In the genomic region with DNA sequence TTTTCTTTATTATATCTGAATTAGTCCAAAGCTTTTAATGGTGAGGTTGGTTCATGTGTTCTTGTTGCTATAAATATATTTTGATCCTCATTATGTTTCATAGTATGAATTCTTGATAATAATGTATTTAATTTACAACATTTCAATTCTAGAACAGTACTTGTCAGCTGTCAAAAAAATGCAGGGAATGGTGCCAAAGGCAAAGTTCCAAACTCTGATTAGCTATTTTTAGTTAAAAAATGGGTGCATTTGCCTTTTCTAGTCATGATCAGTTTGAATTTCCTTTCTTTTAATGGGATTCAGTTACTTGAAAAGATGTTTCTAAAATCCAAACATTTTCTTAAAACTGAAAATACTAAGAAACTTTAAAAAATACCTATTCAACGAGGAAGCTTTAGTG, we compare ENCODE assay signal across 21 cellular contexts. TPM values are rescaled to one million over a fixed set of nuclear protein-coding genes. Genes with fewer than 3 reads are reported as not detected.
DNase-seq lines count a peak whose midpoint lies in the region; ATAC-seq and TF ChIP-seq lines count a peak whose summit lies in the region.
"Had no signal": no experiment of that assay in that cellular context is flagged by ENCODE, and none has a peak within 500 bp of the region (broad histone marks: within the 10 kb centered on the region; RNA-seq: fewer than 3 reads in every experiment).

No MANE protein-coding gene starts in this region.

- H4K91ac ChIP-seq in mesenchymal stem cell (ENCODE audit: low read length): no peak overlapping the region

- no peaks in the 10 kb centered on the region for H3K27me3 ChIP-seq in mesenchymal stem cell (ENCODE audit: control insufficient read depth in 1 of 2, insufficient read depth in 1 of 2, low read length in 2 of 2)

- H3K9me3 ChIP-seq in mesenchymal stem cell (ENCODE audit: control insufficient read depth, low read length): no peaks in the 10 kb centered on the region

- no peak overlapping the region for H3K27ac ChIP-seq in mesenchymal stem cell (ENCODE audit: low read length, poor library complexity, severe bottlenecking)

- no peak overlapping the region for H4K8ac ChIP-seq in mesenchymal stem cell (ENCODE audit: low read length)

- H2BK120ac ChIP-seq in mesenchymal stem cell (ENCODE audit: low read depth, low read length): no peak overlapping the region

- no peak overlapping the region for H3K14ac ChIP-seq in mesenchymal stem cell (ENCODE audit: low read length in 2 of 2)

- H2BK15ac ChIP-seq in mesenchymal stem cell (ENCODE audit: low read depth, poor library complexity, severe bottlenecking): no peak overlapping the region

- H2AK5ac ChIP-seq in mesenchymal stem cell (ENCODE audit: low read length, severe bottlenecking): no peak overlapping the region

- H2AFZ ChIP-seq in mesenchymal stem cell (ENCODE audit: low read depth, low read length): no peak overlapping the region

- no peaks in the 10 kb centered on the region for H3K9me3 Mint-ChIP-seq in chondrocyte (ENCODE audit: low read depth)
- H3K9me3 Mint-ChIP-seq in effector memory CD8-positive, alpha-beta T cell: no peaks in the 10 kb centered on the region
- H3K9me3 Mint-ChIP-seq: CD4-positive, alpha-beta T cell had no signal

- H3K36me3 ChIP-seq in mesenchymal stem cell (ENCODE audit: control insufficient read depth in 1 of 2, insufficient read depth in 2 of 2, low read depth in 1 of 2, low read length in 2 of 2): peaks cover 0 to 27% of the 10 kb centered on the region in 2 experiments

- H3K27ac Mint-ChIP-seq in chondrocyte (ENCODE audit: unreplicated experiment): peak overlapping the region; percentile 80
- H3K27ac Mint-ChIP-seq in effector memory CD8-positive, alpha-beta T cell: no peak overlapping the region
- H3K27ac Mint-ChIP-seq: B cell; CD4-positive, alpha-beta T cell had no signal

- H2BK12ac ChIP-seq in mesenchymal stem cell (ENCODE audit: low read length in 2 of 2): no peak overlapping the region

- ATAC-seq in effector memory CD8-positive, alpha-beta T cell (replicated peaks): no peak
- ATAC-seq: GM12878 had no signal

- H2BK5ac ChIP-seq in mesenchymal stem cell (ENCODE audit: low read depth, low read length, poor library complexity, severe bottlenecking): no peak overlapping the region

- no peak overlapping the region for H3K4me2 ChIP-seq in mesenchymal stem cell (ENCODE audit: low read length, poor library complexity, severe bottlenecking)

- H3K4me1 ChIP-seq in mesenchymal stem cell (ENCODE audit: control insufficient read depth, insufficient read depth, low read depth, low read length): peaks cover 3% of the 10 kb centered on the region

- H3K23ac ChIP-seq in mesenchymal stem cell (ENCODE audit: low read length in 2 of 2): no peak overlapping the region

- no peak overlapping the region for H3K4me3 ChIP-seq in mesenchymal stem cell (ENCODE audit: insufficient read depth in 1 of 2, low read depth in 1 of 2, low read length in 2 of 2)
- H3K4me3 ChIP-seq: GM12878 had no signal

- H3K36me3 Mint-ChIP-seq in chondrocyte (ENCODE audit: low read depth): peaks cover 2% of the 10 kb centered on the region
- peaks cover 5% of the 10 kb centered on the region for H3K36me3 Mint-ChIP-seq in effector memory CD8-positive, alpha-beta T cell (ENCODE audit: insufficient read depth)

- TF ChIP-seq CTCF in chondrocyte (IDR thresholded peaks at IDR 0.05): no peak

- WGBS in mesenchymal stem cell: no CpG with 5 or more reads among the region's 1 CpG

- H3K18ac ChIP-seq in mesenchymal stem cell (ENCODE audit: low read depth in 1 of 2, low read length in 2 of 2): no peak overlapping the region

- no peak overlapping the region for H3K9ac ChIP-seq in mesenchymal stem cell (ENCODE audit: low read length)

- no peak overlapping the region for H3K4me3 Mint-ChIP-seq in chondrocyte (ENCODE audit: unreplicated experiment)
- no peak overlapping the region for H3K4me3 Mint-ChIP-seq in effector memory CD8-positive, alpha-beta T cell
- H3K4me3 Mint-ChIP-seq: B cell; CD4-positive, alpha-beta T cell had no signal

- peaks cover 41% of the 10 kb centered on the region for H3K4me1 Mint-ChIP-seq in chondrocyte (ENCODE audit: low read depth)
- H3K4me1 Mint-ChIP-seq in effector memory CD8-positive, alpha-beta T cell (ENCODE audit: low read depth in 2 of 2): peaks cover 10 to 18% of the 10 kb centered on the region in 2 donors

- H3K27me3 Mint-ChIP-seq in chondrocyte (ENCODE audit: low read depth): no peaks in the 10 kb centered on the region
- H3K27me3 Mint-ChIP-seq in effector memory CD8-positive, alpha-beta T cell: no peaks in the 10 kb centered on the region
- H3K27me3 Mint-ChIP-seq: B cell; CD4-positive, alpha-beta T cell had no signal

- no peak overlapping the region for H3K4ac ChIP-seq in mesenchymal stem cell (ENCODE audit: low read depth in 1 of 2, low read length in 2 of 2)

- H3K79me1 ChIP-seq in mesenchymal stem cell (replicated peaks; ENCODE audit: low read length, poor library complexity, severe bottlenecking): peaks cover 15% of the 10 kb centered on the region

- peak; percentile 13 for DNase-seq in NCI-H446 treated with DMSO at 0.1 percent for 48 hours (lab: John Stamatoyannopoulos, UW)
- no peak for DNase-seq in chondrocyte (ENCODE audit: low spot score)
- DNase-seq in iris pigment epithelial cell (ENCODE audit: low read depth): peak; percentile 13
- DNase-seq in stromal cell of bone marrow (ENCODE audit: low read depth): peak; percentile 9
- DNase-seq in NCI-H748 treated with DMSO at 0.1 percent for 48 hours (lab: John Stamatoyannopoulos, UW): no peak
- DNase-seq in mesenchymal stem cell: no peak
- no peak for DNase-seq in amygdala (lab: John Stamatoyannopoulos, UW)
- no peak for DNase-seq in effector memory CD8-positive, alpha-beta T cell
- DNase-seq: Calu3; CD4-positive, alpha-beta T cell; DMS79; GDM1; HCEC 1CT; MV-4-11; NCI-H1417; NCI-H187 treated with DMSO at 0.1 percent for 48 hours; NCI-H345; RPMI8226; SIG-M5 had no signal

RNA-seq across cellular contexts. Expression of gene ANKIB1, which starts 49.6 kb away (rescaled TPM):
- 65.6 to 77.7 TPM (median 76.3 TPM) in 3 replicates for total RNA-seq in chondrocyte
- 32.5 TPM for polyA plus RNA-seq in mesenchymal stem cell (2013, experiment 1 of 2)
- 33.6 TPM for polyA plus RNA-seq in mesenchymal stem cell (2013, experiment 2 of 2)

RNA-seq across cellular contexts. Expression of gene KRIT1, which starts 49.7 kb away (rescaled TPM):
- total RNA-seq in chondrocyte: 28.0 to 32.6 TPM (median 29.7 TPM) in 3 replicates
- 27.2 TPM for polyA plus RNA-seq in mesenchymal stem cell (2013, experiment 1 of 2)
- 26.4 TPM for polyA plus RNA-seq in mesenchymal stem cell (2013, experiment 2 of 2)

Comparison
In these comparisons a context has a peak if more than half of its experiments do, and no peak if none do; other contexts are left out.
1. DNase-seq: peak in NCI-H446 treated with DMSO at 0.1 percent for 48 hours (single experiment), iris pigment epithelial cell (single experiment) and stromal cell of bone marrow (single experiment); none in chondrocyte (single experiment), NCI-H748 treated with DMSO at 0.1 percent for 48 hours (single experiment), mesenchymal stem cell (single experiment), amygdala (0 of 56) and effector memory CD8-positive, alpha-beta T cell (0 of 3).